Comparison of ENCODE assay signal across 9 cellular contexts in the genomic region with DNA sequence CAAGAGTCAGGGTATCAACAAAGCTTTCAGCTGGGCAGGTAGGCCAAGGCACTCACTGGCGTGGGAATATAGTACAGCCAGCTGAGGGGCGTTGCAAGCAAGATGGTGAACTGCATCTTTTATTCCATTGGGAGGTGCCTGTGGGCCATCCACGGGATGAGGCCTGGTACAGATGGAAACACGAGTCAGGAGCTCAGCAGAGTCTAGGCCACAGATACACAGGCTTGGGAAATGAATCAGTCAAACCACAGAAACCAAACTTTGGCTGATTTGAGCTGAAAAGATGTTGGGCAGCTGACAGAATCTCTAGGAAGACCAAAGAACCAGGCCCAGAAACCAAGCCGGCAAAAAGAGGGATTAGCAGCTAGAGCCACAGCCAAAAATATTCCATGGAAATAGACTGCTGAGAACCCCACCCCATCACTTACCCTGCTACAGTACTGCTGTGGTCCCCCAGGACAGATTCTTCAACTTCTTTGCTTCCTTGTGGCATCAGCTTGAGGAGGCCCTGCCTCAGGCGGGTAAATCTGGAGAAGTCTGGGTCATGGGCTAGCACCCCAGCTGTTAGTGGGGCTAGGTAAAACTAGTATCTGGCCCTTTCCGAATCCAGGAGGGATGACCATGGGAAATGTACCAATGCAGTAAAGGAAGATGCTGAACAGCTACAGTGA.
DNase-seq lines count a peak whose midpoint lies in the region; ATAC-seq, FAIRE-seq and TF ChIP-seq lines count a peak whose summit lies in the region.
"Had no signal": no experiment of that assay in that cellular context is flagged by ENCODE, and none has a peak within 500 bp of the region (broad histone marks: within the 10 kb centered on the region; RNA-seq: fewer than 3 reads in every experiment).

No MANE protein-coding gene starts in this region.

- no peaks in the 10 kb centered on the region for H3K27me3 Mint-ChIP-seq in T-cell

- H3K36me3 Mint-ChIP-seq in T-cell: peaks cover 24% of the 10 kb centered on the region

- no peak for FAIRE-seq in kidney (lab: Jason Lieb, UNC)

- peak; percentile 80 for ATAC-seq in GM21529 (IDR thresholded peaks at IDR 0.05; ENCODE audit: unreplicated experiment)
- peak in 3 of 4 experiments; percentile 30 to 45 (median 31) for ATAC-seq in T-cell (replicated peaks in 1 of 4)
- ATAC-seq in HG03342 (IDR thresholded peaks at IDR 0.05; ENCODE audit: unreplicated experiment): no peak
- ATAC-seq in HG02938 (IDR thresholded peaks at IDR 0.05; ENCODE audit: unreplicated experiment): no peak

- TF ChIP-seq CTCF in AG09309 (IDR thresholded peaks at IDR 0.05; ENCODE audit: control insufficient read depth, insufficient read depth, low read depth, low read length, missing control alignments): peak; percentile 43
- peak; percentile 3 for TF ChIP-seq CTCF in foreskin fibroblast (IDR thresholded peaks at IDR 0.05; ENCODE audit: low read depth, low read length)
- TF ChIP-seq CTCF in kidney (IDR thresholded peaks at IDR 0.05; ENCODE audit: borderline replicate concordance, extremely low read depth, insufficient read depth): no peak

- no peaks in the 10 kb centered on the region for H3K9me3 ChIP-seq in kidney (ENCODE audit: control insufficient read depth in 1 of 2, low read length in 2 of 2)
- H3K9me3 ChIP-seq: uterus had no signal

- H3K4me1 ChIP-seq in kidney (ENCODE audit: control insufficient read depth in 1 of 2, insufficient read depth in 1 of 2, low read depth in 1 of 2, low read length in 2 of 2): peaks cover 0 to 4% of the 10 kb centered on the region in 2 donors

- H3K27ac ChIP-seq in kidney (ENCODE audit: low read depth in 2 of 2, low read length in 2 of 2): no peak overlapping the region

- peak overlapping the region; percentile 19 to 36 for H3K27ac Mint-ChIP-seq in T-cell

- CTCF ChIA-PET in T-cell (lab: Charles Lee): interaction anchor here (0.5 to 1.6 kb wide), 4 partner anchors 10 to 105 kb away, joined by 3 to 5 read pairs (median 4); no protein-coding TSS in a partner anchor

- POLR2A ChIA-PET in T-cell (lab: Charles Lee): interaction anchor here in 1 of 2 donors (0.6 kb wide), 1 partner anchor 58 kb away, joined by 4 read pairs; no protein-coding TSS in a partner anchor

- H3K4me3 Mint-ChIP-seq in T-cell: peak overlapping the region in 1 of 3 donors; percentile 38

- no peaks in the 10 kb centered on the region for H3K9me3 Mint-ChIP-seq in T-cell

- no peak overlapping the region for H3K9ac ChIP-seq in kidney (ENCODE audit: low read length in 2 of 2)

- H3K36me3 ChIP-seq in kidney (ENCODE audit: control insufficient read depth in 1 of 2, insufficient read depth in 2 of 2, low read length in 2 of 2): no peaks in the 10 kb centered on the region
- H3K36me3 ChIP-seq: uterus had no signal

- peaks cover 75 to 90% (median 87%) of the 10 kb centered on the region in 3 donors for H3K4me1 Mint-ChIP-seq in T-cell

- no peak overlapping the region for H3K4me3 ChIP-seq in AG09309 (ENCODE audit: control insufficient read depth, low read depth, low read length)
- no peak overlapping the region for H3K4me3 ChIP-seq in foreskin fibroblast (ENCODE audit: low read depth in 1 of 2, low read length in 2 of 2)
- H3K4me3 ChIP-seq in kidney (ENCODE audit: low read length in 2 of 2): no peak overlapping the region
- H3K4me3 ChIP-seq: uterus had no signal

- intact Hi-C loops in kidney (cut with DNase I): no loop called here

- peak; percentile 91 for DNase-seq in AG09309 (ENCODE audit: low read depth)
- DNase-seq in T-cell: no peak
- peak; percentile 81 to 88 for DNase-seq in foreskin fibroblast
- DNase-seq in mucosa of gallbladder (ENCODE audit: low spot score): no peak
- DNase-seq in kidney: no peak
- DNase-seq: uterus had no signal

Comparison
In these comparisons a context has a peak if more than half of its experiments do, and no peak if none do; other contexts are left out.
1. DNase-seq: peak in AG09309 (single experiment) and foreskin fibroblast (2 of 2); none in T-cell (0 of 34), mucosa of gallbladder (single experiment) and kidney (single experiment).
2. ATAC-seq: peak in GM21529 (single experiment) and T-cell (3 of 4); none in HG03342 (single experiment) and HG02938 (single experiment).